17 cellular contexts compared by ENCODE assay signal in genomic region chr9:112286906-112287305, GRCh38. TPM values are rescaled to one million over a fixed set of nuclear protein-coding genes. Genes with fewer than 3 reads are reported as not detected.
DNase-seq lines count a peak whose midpoint lies in the region; ATAC-seq, FAIRE-seq and TF ChIP-seq lines count a peak whose summit lies in the region.
"Had no signal": no experiment of that assay in that cellular context is flagged by ENCODE, and none has a peak within 500 bp of the region (broad histone marks: within the 10 kb centered on the region; RNA-seq: fewer than 3 reads in every experiment).

No MANE protein-coding gene starts in this region.

- H3K9ac ChIP-seq in endodermal cell (ENCODE audit: extremely low read depth, low read length, poor library complexity, severe bottlenecking) (no peak overlapping the region), MM.1S (ENCODE audit: low read length) (no peak overlapping the region)

- intact Hi-C loops in left ventricle myocardium superior (cut with micrococcal nuclease): no loop called here

- no peaks in the 10 kb centered on the region for H3K27me3 ChIP-seq in endodermal cell (ENCODE audit: control insufficient read depth, insufficient read depth, low read length, poor library complexity, severe bottlenecking)
- no peaks in the 10 kb centered on the region for H3K27me3 ChIP-seq in MM.1S (replicated peaks; ENCODE audit: insufficient read depth, low read length)

- H3K36me3 ChIP-seq in endodermal cell (ENCODE audit: control insufficient read depth, insufficient read depth, low read length) (peaks cover 80% of the 10 kb centered on the region), MM.1S (replicated peaks; ENCODE audit: insufficient read depth, low read length) (no peaks in the 10 kb centered on the region)

- DNase-seq in D721Med (ENCODE audit: insufficient read length, low spot score): no peak
- no peak for DNase-seq in endodermal cell
- DNase-seq in nephron progenitor cell: no peak
- DNase-seq in MM.1S: no peak
- DNase-seq in left ventricle myocardium superior: no peak
- no peak for DNase-seq in kidney glomerular epithelial cell (lab: John Stamatoyannopoulos, UW)
- DNase-seq: Caco-2; CD8-positive, alpha-beta memory T cell; DMS53; GF-D8; H7 had no signal

- no peaks in the 10 kb centered on the region for H3K27me3 Mint-ChIP-seq in endodermal cell (ENCODE audit: insufficient read depth)
- no peaks in the 10 kb centered on the region for H3K27me3 Mint-ChIP-seq in nephron progenitor cell (ENCODE audit: low read depth, poor library complexity)
- H3K27me3 Mint-ChIP-seq: CD8-positive, alpha-beta memory T cell; IgD-negative memory B cell had no signal

- H3K9me3 ChIP-seq in endodermal cell (ENCODE audit: control insufficient read depth, low read length): peaks cover 89% of the 10 kb centered on the region
- H3K9me3 ChIP-seq in MM.1S (replicated peaks; ENCODE audit: insufficient read depth, low read length): no peaks in the 10 kb centered on the region

- peak; percentile 21 for FAIRE-seq in D721Med (lab: Jason Lieb, UNC)
- FAIRE-seq: A549, GM18507 had no signal

- TF ChIP-seq CTCF in D721Med (IDR thresholded peaks at IDR 0.05; ENCODE audit: insufficient read depth, missing control alignments) (no peak), endodermal cell (conservative IDR thresholded peaks at IDR 0.05) (no peak), nephron progenitor cell (IDR thresholded peaks at IDR 0.05) (no peak), MM.1S (IDR thresholded peaks at IDR 0.05; ENCODE audit: low read length) (no peak)

- H3K79me2 ChIP-seq in MM.1S (ENCODE audit: low read length): 0 out of 2 replicates have a peak, but pooled peaks cover 3% of the 10 kb centered on the region

- H3K27ac Mint-ChIP-seq in endodermal cell: no peak overlapping the region
- H3K27ac Mint-ChIP-seq in nephron progenitor cell: peak overlapping the region; percentile 40
- H3K27ac Mint-ChIP-seq: GM23338 had no signal

- no peak overlapping the region for H3K4me3 Mint-ChIP-seq in endodermal cell
- no peak overlapping the region for H3K4me3 Mint-ChIP-seq in nephron progenitor cell
- H3K4me3 Mint-ChIP-seq: CD14-positive monocyte; CD8-positive, alpha-beta memory T cell; GM23338 had no signal

- peaks cover 84% of the 10 kb centered on the region for H3K9me3 Mint-ChIP-seq in endodermal cell
- H3K9me3 Mint-ChIP-seq in nephron progenitor cell: peaks cover 70% of the 10 kb centered on the region

- H3K27ac ChIP-seq in endodermal cell (ENCODE audit: low read depth, low read length) (no peak overlapping the region), MM.1S (ENCODE audit: low read length) (no peak overlapping the region)
- H3K27ac ChIP-seq: A549 had no signal

- H3K4me2 ChIP-seq in MM.1S (ENCODE audit: low read depth, low read length): no peak overlapping the region
- H3K4me2 ChIP-seq: A549, GM23338 had no signal

- 100% methylated on average over 2 of the region's 2 CpGs; no CpG with 5 or more reads in 1 of the 2 experiments for WGBS in endodermal cell (ENCODE audit: insufficient coverage in 1 of 2, insufficient read length in 1 of 2), 2 experiments

- no peaks in the 10 kb centered on the region for H3F3A ChIP-seq in MM.1S (ENCODE audit: insufficient read depth, low read length)

- H3K4me1 Mint-ChIP-seq in endodermal cell (peaks cover 9% of the 10 kb centered on the region), nephron progenitor cell (no peaks in the 10 kb centered on the region)
- H3K4me1 Mint-ChIP-seq: GM23338 had no signal

- H3K36me3 Mint-ChIP-seq in endodermal cell (ENCODE audit: low read depth) (peaks cover 83% of the 10 kb centered on the region), nephron progenitor cell (ENCODE audit: low read depth) (peaks cover 96% of the 10 kb centered on the region)

- H3K9me2 ChIP-seq in MM.1S (replicated peaks; ENCODE audit: insufficient read depth, low read length): no peaks in the 10 kb centered on the region

- H4K20me1 ChIP-seq in MM.1S (ENCODE audit: insufficient read depth, low read length): no peaks in the 10 kb centered on the region

- no peak for ATAC-seq in HG03565 (IDR thresholded peaks at IDR 0.05; ENCODE audit: unreplicated experiment)
- no peak for ATAC-seq in left ventricle myocardium superior
- ATAC-seq: A549, GM23338 had no signal

- H3K4me3 ChIP-seq in endodermal cell (ENCODE audit: low read length) (peak overlapping the region; percentile 66), MM.1S (ENCODE audit: low read length) (no peak overlapping the region)
- H3K4me3 ChIP-seq: A549, GM23338 had no signal

- no peak overlapping the region for H2AFZ ChIP-seq in MM.1S (ENCODE audit: low read length)
- H2AFZ ChIP-seq: GM23338 had no signal

- H3K4me1 ChIP-seq in endodermal cell (ENCODE audit: control insufficient read depth, insufficient read depth, low read length) (no peaks in the 10 kb centered on the region), MM.1S (ENCODE audit: low read length) (no peaks in the 10 kb centered on the region)
- H3K4me1 ChIP-seq: Caco-2 had no signal

RNA-seq across cellular contexts. Expression of gene PTBP3, which starts 46.5 kb away (rescaled TPM):
- total RNA-seq in endodermal cell (10 to 100 TPM; 83.3 to 94.8 TPM), left ventricle myocardium superior (19.4 TPM)
- polyA plus RNA-seq in endodermal cell (2013, experiment 1 of 2): 33.7 TPM
- 36.1 TPM for polyA plus RNA-seq in endodermal cell (2013, experiment 2 of 2)
